28 cellular contexts compared by ENCODE assay signal in genomic region chr2:41935004-41935401, GRCh38.
DNase-seq lines count a peak whose midpoint lies in the region; ATAC-seq, FAIRE-seq and TF ChIP-seq lines count a peak whose summit lies in the region.
"Had no signal": no experiment of that assay in that cellular context is flagged by ENCODE, and none has a peak within 500 bp of the region (broad histone marks: within the 10 kb centered on the region; RNA-seq: fewer than 3 reads in every experiment).

No MANE protein-coding gene starts in this region.

- H3K9me3 ChIP-seq in PC-9 (ENCODE audit: insufficient read depth, low read depth), result no peaks in the 10 kb centered on the region
- H3K9me3 ChIP-seq in H1 (ENCODE audit: insufficient read depth in 2 of 2, low read depth in 1 of 2, low read length in 1 of 2), result no peaks in the 10 kb centered on the region
- H3K9me3 ChIP-seq in osteoblast (ENCODE audit: low read depth, low read length), result no peaks in the 10 kb centered on the region
- H3K9me3 ChIP-seq: BLaER1 treated with 17β-estradiol and CSF1 and Interleukin-3, amounts not matched to agents 10 nM and 100 nM; esophagus muscularis mucosa; heart left ventricle; Peyer's patch; right lobe of liver; stomach; thyroid gland had no signal

- H4K8ac ChIP-seq in H1 (ENCODE audit: extremely low read depth, insufficient read depth, low read length), result no peak overlapping the region

- 0 out of 2 replicates have a peak overlapping the region, but pooled peaks have one; percentile 81 for H2BK20ac ChIP-seq in H1 (ENCODE audit: low read length)

- POLR2A ChIA-PET in PC-9 (lab: Charles Lee; ENCODE audit: unreplicated experiment) (no interaction called here), H1 (lab: Charles Lee; ENCODE audit: partially characterized antibody) (interaction anchor here (1.0 to 1.4 kb wide), 3 partner anchors 10 to 112 kb away, joined by 3 to 4 read pairs (median 4); no protein-coding TSS in a partner anchor)

- 82% methylated on average over 2 of the region's 2 CpGs; no CpG with 5 or more reads in 1 of the 2 experiments for WGBS in H1 (ENCODE audit: extremely low coverage in 1 of 2, insufficient coverage in 1 of 2, insufficient read length in 1 of 2, insufficient replicate concordance in 2 of 2, low coverage in 1 of 2, low lambda C conversion rate in 2 of 2, missing lambda C conversion rate in 1 of 2), 2 experiments

- no peak overlapping the region for H2BK15ac ChIP-seq in H1 (ENCODE audit: low read length)

- no peaks in the 10 kb centered on the region for H3K23me2 ChIP-seq in H1 (ENCODE audit: low read depth, low read length)

- no peak overlapping the region for H4K91ac ChIP-seq in H1 (replicated peaks; ENCODE audit: insufficient read length, low read length)

- H2AK5ac ChIP-seq in H1 (ENCODE audit: low read depth, low read length), result no peak overlapping the region; the same call in 1 of the 2 replicates

- no peaks in the 10 kb centered on the region for H3K27me3 ChIP-seq in ACC112 (ENCODE audit: insufficient read depth, low read length)
- H3K27me3 ChIP-seq in PC-9 (ENCODE audit: insufficient read depth, low read depth), result no peaks in the 10 kb centered on the region
- no peaks in the 10 kb centered on the region; a peak in 1 of 7 replicates for H3K27me3 ChIP-seq in H1 (replicated peaks in 1 of 4; ENCODE audit: control insufficient read depth in 3 of 4, extremely low read depth in 1 of 4, insufficient read depth in 3 of 4, low read length in 3 of 4)
- no peaks in the 10 kb centered on the region for H3K27me3 ChIP-seq in osteoblast (ENCODE audit: insufficient read depth, low read length)
- H3K27me3 ChIP-seq: BLaER1 treated with 17β-estradiol and CSF1 and Interleukin-3, amounts not matched to agents 10 nM and 100 nM; esophagus muscularis mucosa; heart left ventricle; Peyer's patch; right lobe of liver; stomach; thyroid gland had no signal

- peaks cover 58% of the 10 kb centered on the region for H3K4me1 ChIP-seq in ACC112 (ENCODE audit: control insufficient read depth, insufficient read depth, low read length, unreplicated experiment)
- H3K4me1 ChIP-seq in PC-9 (replicated peaks; ENCODE audit: insufficient read depth), result peaks cover 82% of the 10 kb centered on the region
- H3K4me1 ChIP-seq in H1 (replicated peaks in 1 of 4; ENCODE audit: control insufficient read depth in 3 of 4, insufficient read depth in 4 of 4, low read length in 3 of 4), result peaks cover 10 to 30% (median 25%) of the 10 kb centered on the region in 4 experiments
- H3K4me1 ChIP-seq in osteoblast (ENCODE audit: insufficient read depth, low read length), result peaks cover 56% of the 10 kb centered on the region
- H3K4me1 ChIP-seq: right lobe of liver had no signal

- no peak overlapping the region for H3K14ac ChIP-seq in H1 (ENCODE audit: insufficient read length)

- H2BK120ac ChIP-seq in H1 (replicated peaks; ENCODE audit: low read depth, low read length), result no peak overlapping the region

- intact Hi-C loops in PC-9 (cut with micrococcal nuclease; ENCODE audit: unreplicated experiment), result no loop called here

- CTCF ChIA-PET in PC-9 (lab: Charles Lee) (no interaction called here), H1 (lab: Charles Lee; ENCODE audit: partially characterized antibody) (interaction anchor here (1.7 to 2.2 kb wide), 3 partner anchors 10 to 120 kb away, joined by 5 to 7 read pairs (median 5); no protein-coding TSS in a partner anchor)

- H3K56ac ChIP-seq in H1 (replicated peaks; ENCODE audit: insufficient read length, low read depth, low read length), result no peak overlapping the region

- no peaks in the 10 kb centered on the region for H3K9me2 ChIP-seq in PC-9 (ENCODE audit: insufficient read depth)

- ATAC-seq in GM19455 (IDR thresholded peaks at IDR 0.05; ENCODE audit: unreplicated experiment), result no peak
- ATAC-seq in GM18909 (IDR thresholded peaks at IDR 0.05; ENCODE audit: poor library complexity, unreplicated experiment), result no peak

- peaks cover 56% of the 10 kb centered on the region for H3F3A ChIP-seq in PC-9 (ENCODE audit: insufficient read depth, low read depth)

- H3K4me3 ChIP-seq in ACC112 (ENCODE audit: low read depth, low read length), result no peak overlapping the region
- H3K4me3 ChIP-seq in PC-9, result no peak overlapping the region
- H3K4me3 ChIP-seq in H1 (ENCODE audit: extremely low read depth in 1 of 4, insufficient read depth in 2 of 4, low read depth in 3 of 4, low read length in 4 of 4), result no peak overlapping the region
- peak overlapping the region; percentile 48 for H3K4me3 ChIP-seq in osteoblast (ENCODE audit: insufficient read depth, low read length)
- H3K4me3 ChIP-seq: BLaER1 treated with 17β-estradiol and CSF1 and Interleukin-3, amounts not matched to agents 10 nM and 100 nM; esophagus muscularis mucosa; heart left ventricle; lung; Peyer's patch; right lobe of liver; stomach; thyroid gland had no signal

- no peak for TF ChIP-seq POLR2A in H1 (IDR thresholded peaks at IDR 0.05; ENCODE audit: control extremely low read depth in 1 of 2, low read depth in 2 of 2, low read length in 2 of 2)

- BruUV-seq in PC-9 (replicated peaks; lab: Mats Ljungman, UMichigan), result no TSS peak

- no peak overlapping the region for H3K4ac ChIP-seq in H1 (replicated peaks; ENCODE audit: insufficient read length, low read depth, low read length)

- no peak overlapping the region for H3K23ac ChIP-seq in H1 (ENCODE audit: insufficient read length)

- DNase-seq in PC-9 (no peak), H1 (ENCODE audit: low read depth in 1 of 2, low spot score in 2 of 2) (no peak), osteoblast (ENCODE audit: insufficient read length, low spot score, missing footprints) (no peak), COLO668 (lab: John Stamatoyannopoulos, UW; ENCODE audit: unreplicated experiment) (no peak), iPS-NIHi7 (ENCODE audit: extremely low spot score) (no peak)
- DNase-seq: activated CD4-positive, alpha-beta T cell treated with anti-CD3 and anti-CD28 coated beads, Interleukin-2, amount 10 ng/mL, durations not matched to agents 24 days and 14 days; activated effector memory CD4-positive, alpha-beta T cell treated with anti-CD3 and anti-CD28 coated beads, Interleukin-2, amount 50 U/mL, for 16 hours; activated T-cell treated with anti-CD3 and anti-CD28 coated beads, Interleukin-2, amount 50 U/mL, for 1 hour; aorta; COR-L47; foreskin fibroblast; Peyer's patch; posterior cingulate gyrus; right lobe of liver; SIG-M5; stimulated activated CD4-positive, alpha-beta T cell treated with anti-CD3 and anti-CD28 coated beads, Interleukin-12 subunit alpha, Interleukin-12 subunit beta, amount 100 ng/mL, for 4 hours; stimulated activated CD4-positive, alpha-beta T cell treated with anti-CD3 and anti-CD28 coated beads, Interleukin-2, amount 100 ng/mL, for 48 hours; stomach; T-helper 9 cell; thyroid gland had no signal

- H4K20me1 ChIP-seq in PC-9 (ENCODE audit: insufficient read depth) (no peaks in the 10 kb centered on the region), H1 (replicated peaks in 1 of 2; ENCODE audit: control insufficient read depth in 1 of 2, insufficient read depth in 2 of 2, low read length in 2 of 2) (no peaks in the 10 kb centered on the region), osteoblast (ENCODE audit: insufficient read depth, low read length) (no peaks in the 10 kb centered on the region)
- H4K20me1 ChIP-seq: BLaER1 treated with 17β-estradiol and CSF1 and Interleukin-3, amounts not matched to agents 10 nM and 100 nM had no signal

- H3K79me2 ChIP-seq in ACC112 (ENCODE audit: control insufficient read depth, insufficient read depth, low read length, unreplicated experiment) (no peaks in the 10 kb centered on the region), PC-9 (ENCODE audit: low read depth) (no peaks in the 10 kb centered on the region), H1 (ENCODE audit: control insufficient read depth in 1 of 2, insufficient read depth in 2 of 2, low read length in 2 of 2) (no peaks in the 10 kb centered on the region), osteoblast (ENCODE audit: insufficient read depth, low read length) (no peaks in the 10 kb centered on the region)

- H3K9ac ChIP-seq in H1 (replicated peaks in 1 of 4; ENCODE audit: extremely low read depth in 1 of 4, low read depth in 3 of 4, low read length in 3 of 4), result no peak overlapping the region
- H3K9ac ChIP-seq: BLaER1 treated with 17β-estradiol and CSF1 and Interleukin-3, amounts not matched to agents 10 nM and 100 nM had no signal

- H3K27ac ChIP-seq in ACC112 (ENCODE audit: low read depth, low read length) (peak overlapping the region; percentile 72), PC-9 (peak overlapping the region; percentile 87), H1 (ENCODE audit: low read depth, low read length) (no peak overlapping the region), osteoblast (ENCODE audit: low read depth, low read length) (peak overlapping the region; percentile 91)
- H3K27ac ChIP-seq: right lobe of liver had no signal

- no peak overlapping the region for H4K5ac ChIP-seq in H1 (ENCODE audit: insufficient read length, low read depth, low read length)

- no peak for TF ChIP-seq RAD21 in H1 (IDR thresholded peaks at IDR 0.05 in 1 of 2, conservative IDR thresholded peaks at IDR 0.05 in 1 of 2; ENCODE audit: low read depth in 2 of 2, low read length in 2 of 2)

- H3K36me3 ChIP-seq in ACC112 (ENCODE audit: insufficient read depth, low read length) (no peaks in the 10 kb centered on the region), PC-9 (ENCODE audit: low read depth) (no peaks in the 10 kb centered on the region), H1 (ENCODE audit: control insufficient read depth in 2 of 4, insufficient read depth in 4 of 4, low read length in 3 of 4) (no peaks in the 10 kb centered on the region), osteoblast (ENCODE audit: insufficient read depth, low read length) (no peaks in the 10 kb centered on the region)
- H3K36me3 ChIP-seq: BLaER1 treated with 17β-estradiol and CSF1 and Interleukin-3, amounts not matched to agents 10 nM and 100 nM; esophagus muscularis mucosa; heart left ventricle; Peyer's patch; right lobe of liver; stomach; thyroid gland had no signal

- H2AFZ ChIP-seq in ACC112 (ENCODE audit: low read length, unreplicated experiment), result no peak overlapping the region
- H2AFZ ChIP-seq in PC-9, result no peak overlapping the region
- H2AFZ ChIP-seq in H1 (ENCODE audit: low read length), result no peak overlapping the region
- H2AFZ ChIP-seq in osteoblast (ENCODE audit: low read length), result peak overlapping the region; percentile 58

- H2BK12ac ChIP-seq in H1 (ENCODE audit: low read depth, low read length), result peak overlapping the region; percentile 32; the same call in 1 of the 2 replicates

- H3K18ac ChIP-seq in H1 (ENCODE audit: extremely low read depth, low read length), result 0 out of 2 replicates have a peak overlapping the region, but pooled peaks have one; percentile 1

- FAIRE-seq in H1 (lab: Jason Lieb, UNC), result no peak
- FAIRE-seq: endometrium had no signal

- TF ChIP-seq EP300 in H1 (IDR thresholded peaks at IDR 0.05; ENCODE audit: borderline replicate concordance in 1 of 2, low read depth in 2 of 2, low read length in 2 of 2), result no peak

- no peak for TF ChIP-seq CTCF in PC-9 (conservative IDR thresholded peaks at IDR 0.05)
- no peak for TF ChIP-seq CTCF in H1 (IDR thresholded peaks at IDR 0.05; ENCODE audit: control extremely low read depth in 1 of 3, insufficient read depth in 1 of 3, low read depth in 1 of 3, low read length in 3 of 3)
- TF ChIP-seq CTCF in osteoblast (IDR thresholded peaks at IDR 0.05; ENCODE audit: extremely low read depth, low read depth, low read length), result no peak

- H3K4me2 ChIP-seq in PC-9 (no peak overlapping the region; the same call in 1 of the 2 replicates), H1 (ENCODE audit: insufficient read depth in 1 of 2, low read depth in 2 of 2, low read length in 2 of 2) (no peak overlapping the region), osteoblast (ENCODE audit: insufficient read depth, low read length) (peak overlapping the region; percentile 79)

- H3K79me1 ChIP-seq in H1 (ENCODE audit: low read depth, low read length), result no peaks in the 10 kb centered on the region

- no peak overlapping the region for H2BK5ac ChIP-seq in H1 (ENCODE audit: low read depth, low read length)
